ENCODE assay signal across 8 cellular contexts in genomic region chr13:111184685-111185401, GRCh38.
A peak's percentile ranks its signal among the peaks of the same experiment; 100 is the strongest.
DNase-seq lines count a peak whose midpoint lies in the region; ATAC-seq and TF ChIP-seq lines count a peak whose summit lies in the region.

No MANE protein-coding gene starts in this region.

- peaks cover 8% of the 10 kb centered on the region; the same call in 1 of the 2 replicates for H3K9me3 ChIP-seq in OCI-LY3 (ENCODE audit: insufficient read depth, low read length)

- CTCF ChIA-PET in activated CD4-positive, alpha-beta T cell treated with anti-CD3 and anti-CD28 coated beads for 36 hours (lab: Charles Lee) = no interaction called here
- CTCF ChIA-PET in HEK293T (lab: Yijun Ruan, JAX) = interaction anchor here (0.6 kb wide), 1 partner anchor 16 kb away, joined by 3 read pairs; no protein-coding TSS in a partner anchor

- H3K9me3 Mint-ChIP-seq in activated CD4-positive, alpha-beta T cell treated with anti-CD3 and anti-CD28 coated beads for 36 hours (ENCODE audit: low read depth) = peaks cover 4% of the 10 kb centered on the region
- no peaks in the 10 kb centered on the region for H3K9me3 Mint-ChIP-seq in stimulated activated effector memory CD8-positive, alpha-beta T cell treated with anti-CD3 and anti-CD28 coated beads, Interleukin-12 subunit alpha, Interleukin-12 subunit beta, amount 100 ng/mL, for 72 hours

- H3K27ac Mint-ChIP-seq in activated CD4-positive, alpha-beta T cell treated with anti-CD3 and anti-CD28 coated beads for 36 hours = peak overlapping the region; percentile 83
- H3K27ac Mint-ChIP-seq in stimulated activated effector memory CD8-positive, alpha-beta T cell treated with anti-CD3 and anti-CD28 coated beads, Interleukin-12 subunit alpha, Interleukin-12 subunit beta, amount 100 ng/mL, for 72 hours = peak overlapping the region; percentile 85

- peaks cover 52% of the 10 kb centered on the region for H3K4me1 ChIP-seq in OCI-LY3 (ENCODE audit: low read length)

- no peaks in the 10 kb centered on the region for H3K27me3 Mint-ChIP-seq in activated CD4-positive, alpha-beta T cell treated with anti-CD3 and anti-CD28 coated beads for 36 hours

- peak overlapping the region; percentile 53 for H3K4me3 Mint-ChIP-seq in activated CD4-positive, alpha-beta T cell treated with anti-CD3 and anti-CD28 coated beads for 36 hours
- peak overlapping the region; percentile 63 for H3K4me3 Mint-ChIP-seq in stimulated activated effector memory CD8-positive, alpha-beta T cell treated with anti-CD3 and anti-CD28 coated beads, Interleukin-12 subunit alpha, Interleukin-12 subunit beta, amount 100 ng/mL, for 72 hours

- no peaks in the 10 kb centered on the region for H3K27me3 ChIP-seq in OCI-LY3 (ENCODE audit: low read depth, low read length)

- H3K36me3 ChIP-seq in OCI-LY3 (replicated peaks; ENCODE audit: low read depth, low read length) = peaks cover 52% of the 10 kb centered on the region

- H2AFZ ChIP-seq in OCI-LY3 (ENCODE audit: low read depth, low read length) = no peak overlapping the region

- peak overlapping the region; percentile 64 for H3K4me3 ChIP-seq in OCI-LY3 (ENCODE audit: low read length)

- peaks cover 47% of the 10 kb centered on the region for H4K20me1 ChIP-seq in OCI-LY3 (ENCODE audit: insufficient read depth, low read length)

- peaks cover 100% of the 10 kb centered on the region for H3K79me2 ChIP-seq in OCI-LY3 (ENCODE audit: low read length)

- intact Hi-C loops in activated CD4-positive, alpha-beta T cell treated with anti-CD3 and anti-CD28 coated beads for 36 hours (cut with DNase I, micrococcal nuclease) = loop anchor here (10.0 kb wide), 2 partner anchors 470 to 570 kb away; partner anchors contain the start of genes ING1 (in 2 of the 2) and NAXD (in 1 of the 2)

- DNase-seq in activated CD4-positive, alpha-beta T cell treated with anti-CD3 and anti-CD28 coated beads for 36 hours = peak; percentile 55
- DNase-seq in activated CD4-positive, alpha-beta T cell treated with anti-CD3 and anti-CD28 coated beads, Interleukin-2, amount 50 U/mL, for 1 hour = no peak
- DNase-seq in stimulated activated effector memory CD8-positive, alpha-beta T cell treated with anti-CD3 and anti-CD28 coated beads, Interleukin-12 subunit alpha, Interleukin-12 subunit beta, amount 100 ng/mL, for 72 hours (ENCODE audit: low spot score in 2 of 2) = peak in 1 of 2 donors; percentile 56
- DNase-seq in HEK293T (ENCODE audit: extremely low spot score) = no peak
- no peak for DNase-seq in ecto neural progenitor cell (ENCODE audit: low spot score)

- peak; percentile 69 for ATAC-seq in activated CD4-positive, alpha-beta T cell treated with anti-CD3 and anti-CD28 coated beads for 36 hours
- ATAC-seq in HG02852 (IDR thresholded peaks at IDR 0.05; ENCODE audit: unreplicated experiment) (peak; percentile 81), esophagus mucosa (peak; percentile 37)
- ATAC-seq in stimulated activated effector memory CD8-positive, alpha-beta T cell treated with anti-CD3 and anti-CD28 coated beads, Interleukin-12 subunit alpha, Interleukin-12 subunit beta, amount 100 ng/mL, for 72 hours = peak; percentile 76

- POLR2A ChIA-PET in activated CD4-positive, alpha-beta T cell treated with anti-CD3 and anti-CD28 coated beads for 36 hours (lab: Charles Lee) = interaction anchor here (0.6 kb wide), 2 partner anchors 15 to 470 kb away, joined by 3 to 8 read pairs; no protein-coding TSS in a partner anchor
- POLR2A ChIA-PET in HEK293T (lab: Yijun Ruan, JAX) = no interaction called here

- H3K4me2 ChIP-seq in OCI-LY3 (ENCODE audit: low read length) = peak overlapping the region; percentile 72

- H3K27ac ChIP-seq in OCI-LY3 (ENCODE audit: low read length) = peak overlapping the region; percentile 50

- peaks cover 34% of the 10 kb centered on the region for H3K36me3 Mint-ChIP-seq in activated CD4-positive, alpha-beta T cell treated with anti-CD3 and anti-CD28 coated beads for 36 hours (ENCODE audit: low read depth)
- H3K36me3 Mint-ChIP-seq in stimulated activated effector memory CD8-positive, alpha-beta T cell treated with anti-CD3 and anti-CD28 coated beads, Interleukin-12 subunit alpha, Interleukin-12 subunit beta, amount 100 ng/mL, for 72 hours = peaks cover 20% of the 10 kb centered on the region

- no peak for TF ChIP-seq CTCF in OCI-LY3 (IDR thresholded peaks at IDR 0.05; ENCODE audit: low read depth, low read length)

- H3K4me1 Mint-ChIP-seq in activated CD4-positive, alpha-beta T cell treated with anti-CD3 and anti-CD28 coated beads for 36 hours = peaks cover 95% of the 10 kb centered on the region
- peaks cover 93% of the 10 kb centered on the region for H3K4me1 Mint-ChIP-seq in stimulated activated effector memory CD8-positive, alpha-beta T cell treated with anti-CD3 and anti-CD28 coated beads, Interleukin-12 subunit alpha, Interleukin-12 subunit beta, amount 100 ng/mL, for 72 hours

- H3K9ac ChIP-seq in OCI-LY3 (ENCODE audit: low read length) = peak overlapping the region; percentile 33

TF ChIP-seq in HEK293T, 16 proteins besides CTCF, POLR2A, EP300 and RAD21:
- TF ChIP-seq, protein P1, sequence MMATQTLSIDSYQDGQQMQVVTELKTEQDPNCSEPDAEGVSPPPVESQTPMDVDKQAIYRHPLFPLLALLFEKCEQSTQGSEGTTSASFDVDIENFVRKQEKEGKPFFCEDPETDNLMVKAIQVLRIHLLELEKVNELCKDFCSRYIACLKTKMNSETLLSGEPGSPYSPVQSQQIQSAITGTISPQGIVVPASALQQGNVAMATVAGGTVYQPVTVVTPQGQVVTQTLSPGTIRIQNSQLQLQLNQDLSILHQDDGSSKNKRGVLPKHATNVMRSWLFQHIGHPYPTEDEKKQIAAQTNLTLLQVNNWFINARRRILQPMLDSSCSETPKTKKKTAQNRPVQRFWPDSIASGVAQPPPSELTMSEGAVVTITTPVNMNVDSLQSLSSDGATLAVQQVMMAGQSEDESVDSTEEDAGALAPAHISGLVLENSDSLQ (IDR thresholded peaks at IDR 0.05) = no peak
- TF ChIP-seq SP1 (IDR thresholded peaks at IDR 0.05) = no peak
- TF ChIP-seq HDGF (IDR thresholded peaks at IDR 0.05; ENCODE audit: borderline replicate concordance) = no peak
- no peak for TF ChIP-seq FOXM1 (IDR thresholded peaks at IDR 0.05; ENCODE audit: borderline replicate concordance)
- no peak for TF ChIP-seq ZNF384 (IDR thresholded peaks at IDR 0.05)
- TF ChIP-seq TARDBP (IDR thresholded peaks at IDR 0.05) = no peak
- TF ChIP-seq CTBP1 (IDR thresholded peaks at IDR 0.05; ENCODE audit: borderline replicate concordance) = no peak
- no peak for TF ChIP-seq SUZ12 (IDR thresholded peaks at IDR 0.05)
- no peak for TF ChIP-seq BHLHE40 (IDR thresholded peaks at IDR 0.05; ENCODE audit: borderline replicate concordance)
- no peak for TF ChIP-seq FOXA1 (IDR thresholded peaks at IDR 0.05)
- TF ChIP-seq ARNT (IDR thresholded peaks at IDR 0.05) = no peak
- no peak for TF ChIP-seq L3MBTL2 (conservative IDR thresholded peaks at IDR 0.05)
- no peak for TF ChIP-seq NFRKB (IDR thresholded peaks at IDR 0.05)
- no peak for TF ChIP-seq FOXK2 (IDR thresholded peaks at IDR 0.05)
- TF ChIP-seq LEF1 (IDR thresholded peaks at IDR 0.05; ENCODE audit: borderline replicate concordance) = no peak
- TF ChIP-seq ELF4 (IDR thresholded peaks at IDR 0.05) = no peak
